Comparison of ENCODE assay signal across 18 cellular contexts in genomic region chr3:140091143-140091542, GRCh38.
DNase-seq lines count a peak whose midpoint lies in the region; ATAC-seq and TF ChIP-seq lines count a peak whose summit lies in the region.
"Had no signal": no experiment of that assay in that cellular context is flagged by ENCODE, and none has a peak within 500 bp of the region (broad histone marks: within the 10 kb centered on the region; RNA-seq: fewer than 3 reads in every experiment).

No MANE protein-coding gene starts in this region.

- no peak overlapping the region for H3K27ac ChIP-seq in RWPE2 (ENCODE audit: poor library complexity, severe bottlenecking)
- no peak overlapping the region for H3K27ac ChIP-seq in testis
- H3K27ac ChIP-seq: esophagus muscularis mucosa, GM23248, heart left ventricle had no signal

- no peak for TF ChIP-seq POLR2A in testis (IDR thresholded peaks at IDR 0.05)

- peaks cover 41% of the 10 kb centered on the region for H3K9me3 Mint-ChIP-seq in nephron progenitor cell
- H3K9me3 Mint-ChIP-seq: activated T-cell treated with anti-CD3 and anti-CD28 coated beads, Interleukin-2, amount 50 U/mL, for 24 hours had no signal

- H3K4me1 ChIP-seq in RWPE2 (ENCODE audit: insufficient read depth, poor library complexity, severe bottlenecking) (no peaks in the 10 kb centered on the region), testis (peaks cover 4% of the 10 kb centered on the region)

- peaks cover 31% of the 10 kb centered on the region for H3K4me1 Mint-ChIP-seq in nephron progenitor cell

- H3K4me3 ChIP-seq in RWPE2 (ENCODE audit: severe bottlenecking) (no peak overlapping the region), testis (no peak overlapping the region)
- H3K4me3 ChIP-seq: esophagus muscularis mucosa, GM23248, heart left ventricle had no signal

- H3K27me3 Mint-ChIP-seq in nephron progenitor cell (ENCODE audit: low read depth, poor library complexity) = peaks cover 8% of the 10 kb centered on the region

- intact Hi-C loops in testis (cut with DNase I; ENCODE audit: low total_unique reads) = no loop called here

- no peaks in the 10 kb centered on the region for H3K36me3 Mint-ChIP-seq in nephron progenitor cell (ENCODE audit: low read depth)
- H3K36me3 Mint-ChIP-seq: activated naive CD4-positive, alpha-beta T cell treated with anti-CD3 and anti-CD28 coated beads, Interleukin-2, amount 50 U/mL, for 72 hours had no signal

- TF ChIP-seq CTCF in RWPE2 (IDR thresholded peaks at IDR 0.05; ENCODE audit: poor library complexity, severe bottlenecking) (no peak), nephron progenitor cell (IDR thresholded peaks at IDR 0.05) (no peak), testis (IDR thresholded peaks at IDR 0.05) (no peak)

- H3K27me3 ChIP-seq in RWPE2 (ENCODE audit: insufficient read depth, poor library complexity, severe bottlenecking) (no peaks in the 10 kb centered on the region), testis (no peaks in the 10 kb centered on the region)
- H3K27me3 ChIP-seq: esophagus muscularis mucosa, heart left ventricle had no signal

- H3K36me3 ChIP-seq in RWPE2 (ENCODE audit: low read depth) = no peaks in the 10 kb centered on the region
- H3K36me3 ChIP-seq in testis (ENCODE audit: low read depth, missing control alignments) = no peaks in the 10 kb centered on the region
- H3K36me3 ChIP-seq: esophagus muscularis mucosa, heart left ventricle had no signal

- WGBS in testis, 2 donors = 82 to 85% methylated on average over 3 of the region's 3 CpGs

- H3K27ac Mint-ChIP-seq in nephron progenitor cell = no peak overlapping the region
- H3K27ac Mint-ChIP-seq: activated naive CD4-positive, alpha-beta T cell treated with anti-CD3 and anti-CD28 coated beads, Interleukin-2, amount 50 U/mL, for 72 hours; activated T-cell treated with anti-CD3 and anti-CD28 coated beads, Interleukin-2, amount 50 U/mL, for 24 hours had no signal

- DNase-seq in H4 (ENCODE audit: low spot score) (peak; percentile 99), RWPE2 (ENCODE audit: low spot score) (no peak), fibroblast of gingiva (ENCODE audit: low read depth) (peak; percentile 3), pons (ENCODE audit: low spot score) (peak; percentile 24), nephron progenitor cell (no peak), testis (no peak), COR-L47 (lab: John Stamatoyannopoulos, UW) (no peak)
- DNase-seq: activated CD4-positive, alpha-beta T cell treated with anti-CD3 and anti-CD28 coated beads, Interleukin-2, amount 50 U/mL, for 48 hours; activated T-cell treated with anti-CD3 and anti-CD28 coated beads, Interleukin-2, amount 50 U/mL, for 24 hours; DMS79; GM23248; heart left ventricle; NCI-H2081 treated with DMSO at 0.1 percent for 48 hours; NCI-H526 treated with DMSO at 0.1 percent for 48 hours; PC-3; stimulated activated CD4-positive, alpha-beta T cell treated with anti-CD3 and anti-CD28 coated beads, Interleukin-2, amount 100 ng/mL, for 48 hours had no signal

- no peak overlapping the region for H3K4me3 Mint-ChIP-seq in nephron progenitor cell
- H3K4me3 Mint-ChIP-seq: activated T-cell treated with anti-CD3 and anti-CD28 coated beads, Interleukin-2, amount 50 U/mL, for 24 hours had no signal

- 0 out of 3 replicates have a peak, but pooled peaks have one; percentile 36 for ATAC-seq in RWPE2 (ENCODE audit: low read depth)
- ATAC-seq: activated naive CD4-positive, alpha-beta T cell treated with anti-CD3 and anti-CD28 coated beads, Interleukin-2, amount 50 U/mL, for 72 hours; PC-3 had no signal

- no peaks in the 10 kb centered on the region for H3K9me3 ChIP-seq in RWPE2 (ENCODE audit: severe bottlenecking)
- H3K9me3 ChIP-seq in testis = no peaks in the 10 kb centered on the region
- H3K9me3 ChIP-seq: esophagus muscularis mucosa had no signal

Comparison
In these comparisons a context has a peak if more than half of its experiments do, and no peak if none do; other contexts are left out.
1. DNase-seq: peak in H4 (single experiment), fibroblast of gingiva (single experiment) and pons (single experiment); none in RWPE2 (single experiment), nephron progenitor cell (single experiment), testis (single experiment) and COR-L47 (single experiment).